33 cellular contexts compared by ENCODE assay signal in the genomic region with DNA sequence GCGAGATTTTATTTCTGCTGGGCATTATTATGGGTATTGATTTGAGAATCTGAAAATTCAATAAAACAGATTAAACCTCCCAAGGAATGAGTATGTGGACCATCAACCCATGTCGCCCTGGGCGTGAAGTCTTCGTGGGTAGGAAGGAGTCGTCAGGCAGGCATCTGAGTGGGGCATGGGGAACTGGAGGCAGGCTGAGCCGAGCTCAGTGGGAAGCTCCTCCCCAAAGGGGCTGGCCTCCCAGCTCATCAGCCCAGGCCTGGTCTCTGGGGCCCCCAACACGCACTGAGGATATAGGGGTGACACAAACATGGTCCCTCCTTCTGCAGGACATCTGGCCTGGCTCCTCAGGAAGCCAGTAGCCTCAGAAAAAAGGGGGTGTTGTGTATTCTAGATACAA.
"Had no signal": no experiment of that assay in that cellular context is flagged by ENCODE, and none has a peak within 500 bp of the region (broad histone marks: within the 10 kb centered on the region; RNA-seq: fewer than 3 reads in every experiment).

No MANE protein-coding gene starts in this region.

- H3K27ac ChIP-seq: cardiac muscle cell, Peyer's patch had no signal

- H3K4me1 Mint-ChIP-seq: activated CD4-positive, alpha-beta T cell treated with anti-CD3 and anti-CD28 coated beads for 36 hours; activated CD4-positive, alpha-beta T cell treated with anti-CD3 and anti-CD28 coated beads, Interleukin-2, amount 10 ng/mL, durations not matched to agents 7 days and 5 days; activated naive CD4-positive, alpha-beta T cell treated with anti-CD3 and anti-CD28 coated beads, Interleukin-2, amount 50 U/mL, for 24 hours; activated naive CD8-positive, alpha-beta T cell treated with anti-CD3 and anti-CD28 coated beads, Interleukin-2, amount 10 ng/mL, durations not matched to agents 7 days and 5 days; activated T-helper 17 cell treated with anti-CD3 and anti-CD28 coated beads, Interleukin-2, amount 50 U/mL, for 72 hours; central memory CD8-positive, alpha-beta T cell had no signal

- H3K36me3 Mint-ChIP-seq: activated naive CD4-positive, alpha-beta T cell treated with anti-CD3 and anti-CD28 coated beads, Interleukin-2, amount 50 U/mL, for 24 hours; activated naive CD8-positive, alpha-beta T cell treated with anti-CD3 and anti-CD28 coated beads, Interleukin-2, amount 10 ng/mL, durations not matched to agents 7 days and 5 days had no signal

- H3K4me3 Mint-ChIP-seq: activated CD4-positive, alpha-beta T cell treated with anti-CD3 and anti-CD28 coated beads for 36 hours; activated CD4-positive, alpha-beta T cell treated with anti-CD3 and anti-CD28 coated beads, Interleukin-2, amount 10 ng/mL, durations not matched to agents 7 days and 5 days; activated CD8-positive, alpha-beta T cell treated with anti-CD3 and anti-CD28 coated beads, Interleukin-2, amount 10 ng/mL, durations not matched to agents 7 days and 5 days; activated naive CD4-positive, alpha-beta T cell treated with anti-CD3 and anti-CD28 coated beads, Interleukin-2, amount 50 U/mL, for 24 hours; activated naive CD8-positive, alpha-beta T cell treated with anti-CD3 and anti-CD28 coated beads, Interleukin-2, amount 10 ng/mL, durations not matched to agents 7 days and 5 days; activated T-cell treated with anti-CD3 and anti-CD28 coated beads, Interleukin-2, amount 50 U/mL, for 72 hours; activated T-helper 17 cell treated with anti-CD3 and anti-CD28 coated beads, Interleukin-2, amount 50 U/mL, for 72 hours; central memory CD8-positive, alpha-beta T cell had no signal

- H3K9me3 Mint-ChIP-seq: activated CD4-positive, alpha-beta T cell treated with anti-CD3 and anti-CD28 coated beads, Interleukin-2, amount 10 ng/mL, durations not matched to agents 7 days and 5 days; activated T-helper 17 cell treated with anti-CD3 and anti-CD28 coated beads, Interleukin-2, amount 50 U/mL, for 72 hours; central memory CD8-positive, alpha-beta T cell had no signal

- H3K27me3 Mint-ChIP-seq: activated naive CD8-positive, alpha-beta T cell treated with anti-CD3 and anti-CD28 coated beads, Interleukin-2, amount 10 ng/mL, durations not matched to agents 7 days and 5 days had no signal

- H3K36me3 ChIP-seq: ascending aorta, cardiac muscle cell, Peyer's patch had no signal

- H3K27me3 ChIP-seq: ascending aorta, cardiac muscle cell, Peyer's patch had no signal

- H3K27ac Mint-ChIP-seq: activated CD4-positive, alpha-beta T cell treated with anti-CD3 and anti-CD28 coated beads for 36 hours; activated CD4-positive, alpha-beta T cell treated with anti-CD3 and anti-CD28 coated beads, Interleukin-2, amount 10 ng/mL, durations not matched to agents 7 days and 5 days; activated CD8-positive, alpha-beta T cell treated with anti-CD3 and anti-CD28 coated beads, Interleukin-2, amount 10 ng/mL, durations not matched to agents 7 days and 5 days; activated naive CD4-positive, alpha-beta T cell treated with anti-CD3 and anti-CD28 coated beads, Interleukin-2, amount 50 U/mL, for 24 hours; activated naive CD8-positive, alpha-beta T cell treated with anti-CD3 and anti-CD28 coated beads, Interleukin-2, amount 10 ng/mL, durations not matched to agents 7 days and 5 days; activated T-cell treated with anti-CD3 and anti-CD28 coated beads, Interleukin-2, amount 50 U/mL, for 72 hours; activated T-helper 17 cell treated with anti-CD3 and anti-CD28 coated beads, Interleukin-2, amount 50 U/mL, for 72 hours had no signal

- DNase-seq: activated CD4-positive, alpha-beta T cell treated with anti-CD3 and anti-CD28 coated beads for 36 hours; activated CD4-positive, alpha-beta T cell treated with anti-CD3 and anti-CD28 coated beads, Interleukin-2, amount 10 ng/mL, durations not matched to agents 7 days and 5 days; activated CD4-positive, alpha-beta T cell treated with anti-CD3 and anti-CD28 coated beads, Interleukin-2, amount 50 U/mL, for 48 hours; activated CD8-positive, alpha-beta memory T cell treated with anti-CD3 and anti-CD28 coated beads, Interleukin-2, amount 50 U/mL, for 48 hours; activated CD8-positive, alpha-beta T cell treated with anti-CD3 and anti-CD28 coated beads, Interleukin-2, amount 10 ng/mL, durations not matched to agents 7 days and 5 days; activated gamma-delta T cell; activated naive CD4-positive, alpha-beta T cell treated with Interleukin-2 at 50 U/mL for 16 hours; activated naive CD8-positive, alpha-beta T cell treated with anti-CD3 and anti-CD28 coated beads, Interleukin-2, amount 10 ng/mL, durations not matched to agents 7 days and 5 days; activated T-cell treated with anti-CD3 and anti-CD28 coated beads, Interleukin-2, amount 50 U/mL, for 72 hours; KG1; MM.1S; MV-4-11; NCI-H1092; NCI-H1436 treated with DMSO at 0.1 percent for 48 hours; NCI-H1694 treated with DMSO at 0.1 percent for 48 hours; NCI-H2029 treated with DMSO at 0.1 percent for 48 hours; NCI-H2107; NCI-H2171; NCI-H510A; NCI-H526; NCI-H748 treated with DMSO at 0.1 percent for 48 hours; NK-92 treated with Interleukin-12 subunit alpha and Interleukin-12 subunit beta, amount 100 ng/mL, for 24 hours; PC-3; Peyer's patch; SHP77 treated with DMSO at 0.1 percent for 48 hours; SW 1271; T1000 had no signal

- H3K4me3 ChIP-seq: cardiac muscle cell, Peyer's patch had no signal

- ATAC-seq: activated CD4-positive, alpha-beta T cell treated with anti-CD3 and anti-CD28 coated beads for 36 hours; activated CD4-positive, CD25-positive, alpha-beta regulatory T cell treated with anti-CD3 and anti-CD28 coated beads, Interleukin-2, amount 50 U/mL, for 24 hours; activated CD8-positive, alpha-beta T cell treated with anti-CD3 and anti-CD28 coated beads, Interleukin-2, amount 10 ng/mL, durations not matched to agents 7 days and 5 days; activated T-cell treated with anti-CD3 and anti-CD28 coated beads, Interleukin-2, amount 50 U/mL, for 72 hours; activated T-helper 17 cell treated with anti-CD3 and anti-CD28 coated beads, Interleukin-2, amount 50 U/mL, for 72 hours; PC-3 had no signal

- H3K4me1 ChIP-seq: ascending aorta, Peyer's patch had no signal

- H3K9me3 ChIP-seq: ascending aorta, Peyer's patch had no signal
